Comparison of ENCODE assay signal across 26 cellular contexts in genomic region chr14:101743701-101744100, GRCh38.
"Had no signal": no experiment of that assay in that cellular context is flagged by ENCODE, and none has a peak within 500 bp of the region (broad histone marks: within the 10 kb centered on the region; RNA-seq: fewer than 3 reads in every experiment).

No MANE protein-coding gene starts in this region.

- H3K36me3 ChIP-seq: adrenal gland, gastrocnemius medialis had no signal

- DNase-seq: activated CD4-positive, alpha-beta memory T cell treated with anti-CD3 and anti-CD28 coated beads for 36 hours; activated CD4-positive, alpha-beta T cell treated with anti-CD3 and anti-CD28 coated beads for 36 hours; activated CD4-positive, alpha-beta T cell treated with anti-CD3 and anti-CD28 coated beads, Interleukin-2, amount 10 ng/mL, durations not matched to agents 24 days and 14 days; activated CD4-positive, CD25-positive, alpha-beta regulatory T cell; activated CD4-positive, CD25-positive, alpha-beta regulatory T cell treated with anti-CD3 and anti-CD28 coated beads, Interleukin-2, amount 50 U/mL, for 72 hours; activated CD8-positive, alpha-beta memory T cell treated with anti-CD3 and anti-CD28 coated beads, Interleukin-2, amount 10 ng/mL, durations not matched to agents 7 days and 5 days; activated CD8-positive, alpha-beta memory T cell treated with anti-CD3 and anti-CD28 coated beads, Interleukin-2, amount 50 U/mL, for 4 hours; activated CD8-positive, alpha-beta T cell treated with anti-CD3 and anti-CD28 coated beads, Interleukin-2, amount 10 ng/mL, durations not matched to agents 7 days and 5 days; activated effector memory CD4-positive, alpha-beta T cell treated with anti-CD3 and anti-CD28 coated beads, Interleukin-2, amount 50 U/mL, for 16 hours; activated naive CD8-positive, alpha-beta T cell treated with anti-CD3 and anti-CD28 coated beads for 36 hours; activated naive CD8-positive, alpha-beta T cell treated with anti-CD3 and anti-CD28 coated beads, Interleukin-2, amount 50 U/mL, for 24 hours; activated T-cell treated with anti-CD3 and anti-CD28 coated beads, Interleukin-2, amount 50 U/mL, for 1 hour; activated T-cell treated with anti-CD3 and anti-CD28 coated beads, Interleukin-2, amount 50 U/mL, for 48 hours; adrenal gland; amygdala; aorta; body of pancreas; caudate nucleus; dorsolateral prefrontal cortex; effector memory CD4-positive, alpha-beta T cell; endodermal cell; foreskin keratinocyte; gastrocnemius medialis; glutamatergic neuron; T-helper 2 cell had no signal

- H3K27me3 ChIP-seq: adrenal gland, body of pancreas, dorsolateral prefrontal cortex, gastrocnemius medialis had no signal

- H3K27ac ChIP-seq: adrenal gland, body of pancreas, dorsolateral prefrontal cortex, foreskin keratinocyte, gastrocnemius medialis had no signal

- H3K4me1 ChIP-seq: adrenal gland, body of pancreas, foreskin keratinocyte, gastrocnemius medialis had no signal

- H3K4me3 ChIP-seq: adrenal gland, body of pancreas, dorsolateral prefrontal cortex, gastrocnemius medialis had no signal

- ATAC-seq: activated CD4-positive, alpha-beta T cell treated with anti-CD3 and anti-CD28 coated beads for 36 hours; activated CD8-positive, alpha-beta memory T cell treated with anti-CD3 and anti-CD28 coated beads, Interleukin-2, amount 10 ng/mL, durations not matched to agents 7 days and 5 days; activated CD8-positive, alpha-beta T cell treated with anti-CD3 and anti-CD28 coated beads, Interleukin-2, amount 10 ng/mL, durations not matched to agents 7 days and 5 days; activated naive CD8-positive, alpha-beta T cell treated with anti-CD3 and anti-CD28 coated beads, Interleukin-2, amount 50 U/mL, for 24 hours; body of pancreas; esophagus mucosa; foreskin keratinocyte; gastrocnemius medialis had no signal

- H3K9me3 ChIP-seq: gastrocnemius medialis had no signal
